ENCODE assay signal across 25 cellular contexts in the genomic region with DNA sequence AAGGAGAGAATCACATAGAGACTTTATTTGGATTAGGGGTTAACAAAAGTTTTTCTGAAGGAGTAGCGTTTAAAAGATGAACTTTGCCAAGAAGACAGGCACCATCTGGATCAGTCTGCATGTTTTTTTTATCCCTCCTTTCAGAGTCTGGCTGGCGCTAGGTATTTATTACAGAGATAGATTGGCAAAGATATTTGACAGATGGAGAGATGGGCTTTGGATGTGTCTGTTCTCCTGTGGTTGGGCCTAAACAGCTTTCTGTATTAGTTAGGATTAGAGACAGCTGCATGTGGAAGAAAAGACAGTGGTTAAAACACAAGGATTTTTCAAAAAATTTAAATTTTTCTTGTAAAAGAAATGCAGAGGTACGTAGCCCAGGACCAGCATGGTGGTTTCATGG.
"Had no signal": no experiment of that assay in that cellular context is flagged by ENCODE, and none has a peak within 500 bp of the region (broad histone marks: within the 10 kb centered on the region; RNA-seq: fewer than 3 reads in every experiment).

No MANE protein-coding gene starts in this region.

- H3K9me3 Mint-ChIP-seq: activated B cell treated with CpG ODN at 0.5 μM for 24 hours; activated CD4-positive, alpha-beta memory T cell treated with anti-CD3 and anti-CD28 coated beads for 36 hours; activated naive CD4-positive, alpha-beta T cell treated with anti-CD3 and anti-CD28 coated beads for 36 hours; immature natural killer cell; natural killer cell had no signal

- ATAC-seq: left lobe of liver, lower lobe of right lung, natural killer cell, upper lobe of right lung had no signal

- H3K4me3 ChIP-seq: coronary artery, esophagus muscularis mucosa, hepatocyte, lower lobe of right lung, ovary, prostate gland, spleen, thyroid gland, upper lobe of right lung had no signal

- H3K4me3 Mint-ChIP-seq: activated B cell treated with CpG ODN at 0.5 μM for 24 hours; activated CD4-positive, alpha-beta memory T cell treated with anti-CD3 and anti-CD28 coated beads for 36 hours; activated naive CD4-positive, alpha-beta T cell treated with anti-CD3 and anti-CD28 coated beads for 36 hours; immature natural killer cell; natural killer cell had no signal

- H3K79me2 ChIP-seq: hepatocyte had no signal

- H2AFZ ChIP-seq: hepatocyte had no signal

- H3K36me3 ChIP-seq: esophagus muscularis mucosa, lower lobe of right lung, neutrophil, ovary, prostate gland, spleen, thyroid gland, upper lobe of right lung had no signal

- DNase-seq: activated B cell treated with CpG ODN at 0.5 μM for 24 hours; activated CD4-positive, alpha-beta memory T cell treated with anti-CD3 and anti-CD28 coated beads for 36 hours; activated CD4-positive, alpha-beta T cell treated with anti-CD3 and anti-CD28 coated beads for 4 hours; activated naive CD4-positive, alpha-beta T cell treated with anti-CD3 and anti-CD28 coated beads for 36 hours; activated T-cell treated with anti-CD3 and anti-CD28 coated beads, Interleukin-2, amount 50 U/mL, for 48 hours; amygdala; cerebellar nuclear complex; glutamatergic neuron; immature natural killer cell; lower lobe of right lung; mesendoderm; natural killer cell; ovary; spleen; stimulated activated CD4-positive, alpha-beta T cell treated with anti-CD3 and anti-CD28 coated beads, Interleukin-4, amount 100 ng/mL, for 1 hour; stimulated activated naive CD4-positive, alpha-beta T cell treated with Interleukin-2 at 50 U/mL for 16 hours; T1000; thyroid gland; upper lobe of right lung had no signal

- H3K36me3 Mint-ChIP-seq: activated CD4-positive, alpha-beta memory T cell treated with anti-CD3 and anti-CD28 coated beads for 36 hours; immature natural killer cell; natural killer cell had no signal

- H3K27ac ChIP-seq: coronary artery, esophagus muscularis mucosa, hepatocyte, lower lobe of right lung, neutrophil, ovary, prostate gland, spleen, thyroid gland, upper lobe of right lung had no signal

- H3K4me2 ChIP-seq: hepatocyte had no signal

- H3K27me3 ChIP-seq: hepatocyte, ovary, thyroid gland, upper lobe of right lung had no signal

- H3K4me1 Mint-ChIP-seq: activated B cell treated with CpG ODN at 0.5 μM for 24 hours, immature natural killer cell, natural killer cell had no signal

- H3K9me3 ChIP-seq: esophagus muscularis mucosa, lower lobe of right lung, neutrophil, ovary, prostate gland, spleen, thyroid gland, upper lobe of right lung had no signal

- H3K4me1 ChIP-seq: prostate gland, spleen, thyroid gland had no signal

- H3K27ac Mint-ChIP-seq: activated B cell treated with CpG ODN at 0.5 μM for 24 hours; activated CD4-positive, alpha-beta memory T cell treated with anti-CD3 and anti-CD28 coated beads for 36 hours; activated naive CD4-positive, alpha-beta T cell treated with anti-CD3 and anti-CD28 coated beads for 36 hours; immature natural killer cell; natural killer cell had no signal
